Comparison of ENCODE assay signal across 1 cellular context in the genomic region with DNA sequence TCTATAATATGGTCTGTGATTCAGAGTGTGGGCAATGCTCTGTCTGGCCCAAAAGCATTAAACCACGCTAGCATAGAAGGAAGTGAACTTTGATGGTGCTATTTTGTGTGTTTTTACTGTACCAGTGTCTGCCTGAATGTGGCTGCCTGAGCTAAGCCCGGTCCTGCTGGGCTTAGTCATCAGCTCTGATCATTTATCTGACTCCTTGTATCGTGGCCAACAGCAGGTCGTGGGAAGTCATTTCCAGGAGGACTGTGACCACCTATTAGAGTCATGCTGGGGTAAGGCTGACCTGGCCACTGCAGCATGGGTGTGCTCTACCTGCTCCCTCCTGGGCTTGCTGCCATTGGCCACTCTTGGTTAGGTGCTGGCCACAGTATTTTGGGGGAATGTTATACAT.
TF ChIP-seq lines count a peak whose summit lies in the region.

No MANE protein-coding gene starts in this region.

TF ChIP-seq in GM23338, 12 proteins besides CTCF, POLR2A, EP300 and RAD21 (continued from another document):
- no peak for TF ChIP-seq REST (IDR thresholded peaks at IDR 0.05; ENCODE audit: unreplicated experiment)
